20 cellular contexts compared by ENCODE assay signal in the genomic region with DNA sequence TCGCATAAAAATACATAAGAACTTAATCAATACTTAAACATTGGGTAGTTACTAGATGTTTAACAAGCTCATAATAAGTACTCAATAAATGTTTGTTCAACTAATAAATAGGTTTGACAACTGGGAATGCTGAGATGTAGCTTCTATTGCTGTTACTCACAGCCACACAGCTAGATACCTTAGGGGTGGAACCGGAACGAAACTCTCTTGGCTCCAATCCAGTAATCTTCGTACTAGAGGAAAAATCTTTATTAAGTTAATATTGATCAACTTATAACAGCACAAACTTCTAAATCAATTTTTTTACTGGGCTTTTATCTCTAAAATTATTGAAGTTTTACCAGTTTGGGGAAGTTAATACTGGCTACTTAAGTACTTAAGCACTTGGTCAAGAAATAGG.
DNase-seq lines count a peak whose midpoint lies in the region; ATAC-seq and TF ChIP-seq lines count a peak whose summit lies in the region.
"Had no signal": no experiment of that assay in that cellular context is flagged by ENCODE, and none has a peak within 500 bp of the region (broad histone marks: within the 10 kb centered on the region; RNA-seq: fewer than 3 reads in every experiment).

No MANE protein-coding gene starts in this region.

- H3K27ac ChIP-seq in PC-3 (ENCODE audit: low read length) (no peak overlapping the region), esophagus squamous epithelium (no peak overlapping the region), suprapubic skin (no peak overlapping the region)
- H3K27ac ChIP-seq: A549; BLaER1 treated with 17β-estradiol and CSF1 and Interleukin-3, amounts not matched to agents 10 nM and 100 nM had no signal

- H3K4me3 ChIP-seq in PC-3 (ENCODE audit: low read length) (no peak overlapping the region), esophagus squamous epithelium (no peak overlapping the region), suprapubic skin (no peak overlapping the region)
- H3K4me3 ChIP-seq: A549; BLaER1 treated with 17β-estradiol and CSF1 and Interleukin-3, amounts not matched to agents 10 nM and 100 nM; GM23338 had no signal

- no peaks in the 10 kb centered on the region for H3K36me3 ChIP-seq in PC-3 (ENCODE audit: low read depth, low read length)
- H3K36me3 ChIP-seq in esophagus squamous epithelium: no peaks in the 10 kb centered on the region
- no peaks in the 10 kb centered on the region for H3K36me3 ChIP-seq in suprapubic skin
- H3K36me3 ChIP-seq: BE2C; BLaER1 treated with 17β-estradiol and CSF1 and Interleukin-3, amounts not matched to agents 10 nM and 100 nM had no signal

- no peaks in the 10 kb centered on the region for H3F3A ChIP-seq in PC-3 (ENCODE audit: low read length, unreplicated experiment)

- no peak for TF ChIP-seq EP300 in suprapubic skin (IDR thresholded peaks at IDR 0.05)

- TF ChIP-seq POLR2A in esophagus squamous epithelium (IDR thresholded peaks at IDR 0.05) (no peak), suprapubic skin (IDR thresholded peaks at IDR 0.05) (no peak)

- intact Hi-C loops in PC-3 (cut with micrococcal nuclease) (loop anchor here (10.0 kb wide), 4 partner anchors 234 to 564 kb away; no protein-coding TSS in a partner anchor), esophagus squamous epithelium (cut with DNase I) (loop anchor here (10.0 kb wide), 1 partner anchor 564 kb away; no protein-coding TSS in a partner anchor), Right ventricle myocardium inferior (cut with DNase I) (loop anchor here (10.0 kb wide), 1 partner anchor 264 kb away; no protein-coding TSS in a partner anchor)

- CTCF ChIA-PET in PC-3 (lab: Charles Lee): no interaction called here

- 49 to 73% methylated on average over 4 of the region's 4 CpGs for WGBS in esophagus squamous epithelium, 2 donors
- WGBS in suprapubic skin: 60% methylated on average over 4 of the region's 4 CpGs

- H3K4me1 ChIP-seq in PC-3 (ENCODE audit: insufficient read depth, low read length): peaks cover 6% of the 10 kb centered on the region
- no peaks in the 10 kb centered on the region for H3K4me1 ChIP-seq in esophagus squamous epithelium
- H3K4me1 ChIP-seq in suprapubic skin: no peaks in the 10 kb centered on the region
- H3K4me1 ChIP-seq: BE2C had no signal

- TF ChIP-seq CTCF in PC-3 (conservative IDR thresholded peaks at IDR 0.05; ENCODE audit: low read depth, low read length): no peak
- TF ChIP-seq CTCF in esophagus squamous epithelium (IDR thresholded peaks at IDR 0.05): no peak
- TF ChIP-seq CTCF in suprapubic skin (IDR thresholded peaks at IDR 0.05): no peak

- no peaks in the 10 kb centered on the region for H3K79me2 ChIP-seq in PC-3 (ENCODE audit: low read length)

- H3K4me2 ChIP-seq in PC-3 (ENCODE audit: low read length): no peak overlapping the region
- H3K4me2 ChIP-seq: A549; BLaER1 treated with 17β-estradiol and CSF1 and Interleukin-3, amounts not matched to agents 10 nM and 100 nM; GM23338 had no signal

- POLR2A ChIA-PET in PC-3 (lab: Charles Lee; ENCODE audit: unreplicated experiment): no interaction called here

- H3K9ac ChIP-seq in PC-3 (ENCODE audit: low read length): no peak overlapping the region
- H3K9ac ChIP-seq: BLaER1 treated with 17β-estradiol and CSF1 and Interleukin-3, amounts not matched to agents 10 nM and 100 nM had no signal

- H3K27me3 ChIP-seq in PC-3 (ENCODE audit: low read length): peaks cover 33% of the 10 kb centered on the region
- peaks cover 0 to 91% (median 0%) of the 10 kb centered on the region in 4 donors for H3K27me3 ChIP-seq in esophagus squamous epithelium
- H3K27me3 ChIP-seq in suprapubic skin: peaks cover 77% of the 10 kb centered on the region
- H3K27me3 ChIP-seq: BLaER1 treated with 17β-estradiol and CSF1 and Interleukin-3, amounts not matched to agents 10 nM and 100 nM had no signal

- H2AFZ ChIP-seq in PC-3 (ENCODE audit: low read length): no peak overlapping the region
- H2AFZ ChIP-seq: GM23338 had no signal

- no TSS peak for BruUV-seq in PC-3 (replicated peaks; lab: Mats Ljungman, UMichigan)

- ATAC-seq in PC-3 (no peak), Right ventricle myocardium inferior (no peak), GM21526 (IDR thresholded peaks at IDR 0.05; ENCODE audit: low FRiP score, unreplicated experiment) (no peak)
- ATAC-seq: GM23338, HCT116 had no signal

- no peaks in the 10 kb centered on the region for H4K20me1 ChIP-seq in PC-3 (ENCODE audit: low read length)
- H4K20me1 ChIP-seq: BLaER1 treated with 17β-estradiol and CSF1 and Interleukin-3, amounts not matched to agents 10 nM and 100 nM had no signal

- H3K9me3 ChIP-seq in PC-3 (ENCODE audit: low read length) (no peaks in the 10 kb centered on the region), esophagus squamous epithelium (no peaks in the 10 kb centered on the region), suprapubic skin (no peaks in the 10 kb centered on the region)
- H3K9me3 ChIP-seq: A549; BE2C; BLaER1 treated with 17β-estradiol and CSF1 and Interleukin-3, amounts not matched to agents 10 nM and 100 nM had no signal

- DNase-seq in HT-29 (ENCODE audit: low spot score) (peak; percentile 22), PC-3 (peak; percentile 52), kidney tubule cell (ENCODE audit: low spot score) (peak; percentile 17), esophagus squamous epithelium (lab: John Stamatoyannopoulos, UW) (no peak), Right ventricle myocardium inferior (ENCODE audit: missing footprints) (no peak), suprapubic skin (ENCODE audit: low spot score in 2 of 2) (no peak)
- DNase-seq: 8988T; ACHN; AML-193; BE2C; CD4-positive, alpha-beta T cell; COR-L47; DMS153; DND-41; H9 had no signal

- no peaks in the 10 kb centered on the region for H3K9me2 ChIP-seq in PC-3 (replicated peaks; ENCODE audit: low read length)

Comparison
In these comparisons a context has a peak if more than half of its experiments do, and no peak if none do; other contexts are left out.
1. DNase-seq: peak in HT-29 (single experiment), PC-3 (single experiment) and kidney tubule cell (single experiment); none in esophagus squamous epithelium (single experiment), Right ventricle myocardium inferior (single experiment) and suprapubic skin (0 of 2).